8 cellular contexts compared by ENCODE assay signal in the genomic region with DNA sequence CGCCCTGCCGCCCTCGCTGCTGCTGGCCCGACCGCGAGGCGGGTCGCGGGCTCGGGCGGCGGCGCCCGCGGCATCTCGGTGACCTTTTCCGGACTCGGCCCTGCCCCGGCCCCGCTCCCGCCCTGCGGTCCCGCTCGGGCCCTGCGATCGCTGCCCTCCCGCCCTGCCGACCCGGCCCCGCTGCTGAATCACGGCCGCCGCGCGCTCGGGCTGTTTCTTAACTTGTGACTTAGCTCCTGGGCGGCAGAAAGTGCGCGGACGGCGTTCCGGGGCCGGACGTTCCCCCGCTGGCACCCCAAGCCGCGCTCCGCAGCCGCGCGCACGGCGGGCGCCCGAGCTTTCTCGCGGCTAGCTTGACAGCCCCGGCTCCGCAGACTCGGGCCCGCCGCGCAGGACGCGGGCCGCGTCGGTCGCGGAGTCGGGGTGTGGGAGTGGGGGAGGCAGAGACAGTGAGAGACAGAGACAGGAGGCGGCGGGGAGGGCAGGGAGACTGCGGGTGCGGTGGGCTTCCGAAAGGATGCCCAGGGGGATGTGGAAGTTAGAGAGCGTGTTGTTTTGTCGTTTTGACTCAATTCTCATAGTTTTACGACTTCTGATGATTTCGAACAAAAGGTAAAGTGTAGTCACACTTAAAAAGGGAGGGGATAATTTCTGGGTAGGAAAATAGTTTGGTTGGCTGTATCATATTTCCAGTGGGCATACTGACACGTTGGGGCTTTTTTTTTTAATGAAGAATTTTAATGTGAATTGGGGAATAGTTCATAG. TPM values are rescaled to one million over a fixed set of nuclear protein-coding genes. Genes with fewer than 3 reads are reported as not detected.
DNase-seq lines count a peak whose midpoint lies in the region; ATAC-seq and TF ChIP-seq lines count a peak whose summit lies in the region.

No MANE protein-coding gene starts in this region.

- WGBS in prostate gland: 0% methylated on average over 52 of the region's 81 CpGs

- H3K36me3 ChIP-seq in cardiac muscle cell (no peaks in the 10 kb centered on the region), prostate gland (no peaks in the 10 kb centered on the region)

- H3K4me1 ChIP-seq in cardiac muscle cell (ENCODE audit: low read depth) (peaks cover 18% of the 10 kb centered on the region), prostate gland (replicated peaks) (no peaks in the 10 kb centered on the region)

- no peak for TF ChIP-seq CTCF in cardiac muscle cell (IDR thresholded peaks at IDR 0.05; ENCODE audit: low read depth, low read length)
- TF ChIP-seq CTCF in prostate gland (IDR thresholded peaks at IDR 0.05): peak in 1 of 4 experiments; percentile 4

- H3K4me3 ChIP-seq in cardiac muscle cell (peak overlapping the region; percentile 63), prostate gland (peak overlapping the region; percentile 94 to 99)

- no peak for TF ChIP-seq POLR2A in prostate gland (IDR thresholded peaks at IDR 0.05)

- H3K27me3 ChIP-seq in cardiac muscle cell: no peaks in the 10 kb centered on the region
- no peaks in the 10 kb centered on the region for H3K27me3 ChIP-seq in prostate gland (replicated peaks; ENCODE audit: insufficient read depth)

- peak; percentile 18 for DNase-seq in NCI-H1105 treated with DMSO at 0.1 percent for 48 hours (lab: John Stamatoyannopoulos, UW)
- DNase-seq in NCI-H1105 (lab: John Stamatoyannopoulos, UW): no peak
- DNase-seq in NOMO-1 (lab: John Stamatoyannopoulos, UW; ENCODE audit: unreplicated experiment in 2 of 2): peak; percentile 48 to 58
- DNase-seq in activated naive CD4-positive, alpha-beta T cell treated with Interleukin-2 at 50 U/mL for 16 hours: peak; percentile 59
- DNase-seq in cardiac muscle cell (ENCODE audit: low read depth in 1 of 2, low spot score in 1 of 2): peak; percentile 61 to 68
- DNase-seq in prostate gland (ENCODE audit: low spot score): no peak
- DNase-seq in SHP77 (lab: John Stamatoyannopoulos, UW): no peak

- H3K27ac ChIP-seq in cardiac muscle cell (peak overlapping the region; percentile 77), prostate gland (peak overlapping the region; percentile 92 to 93)

- H3K9me3 ChIP-seq in cardiac muscle cell (ENCODE audit: low read depth): no peaks in the 10 kb centered on the region
- no peaks in the 10 kb centered on the region for H3K9me3 ChIP-seq in prostate gland

- ATAC-seq in HG02840 (IDR thresholded peaks at IDR 0.05; ENCODE audit: low FRiP score, unreplicated experiment): peak; percentile 43

- intact Hi-C loops in prostate gland (cut with DNase I): loop anchor here (1.0 kb wide), 1 partner anchor 49 kb away; a partner anchor contains a TSS

RNA-seq across cellular contexts. Expression of a gene that starts 49.7 kb away (rescaled TPM):
- total RNA-seq in cardiac muscle cell (11.9 and 26.0 TPM in 2 replicates), prostate gland (10 to 100 TPM; 27.8 to 38.9 TPM)
- polyA plus RNA-seq in cardiac muscle cell: 19.1 and 32.5 TPM in 2 replicates

Comparison
In these comparisons a context has a peak if more than half of its experiments do, and no peak if none do; other contexts are left out.
1. DNase-seq: peak in NCI-H1105 treated with DMSO at 0.1 percent for 48 hours (single experiment), NOMO-1 (2 of 2), activated naive CD4-positive, alpha-beta T cell treated with Interleukin-2 at 50 U/mL for 16 hours (single experiment) and cardiac muscle cell (2 of 2); none in NCI-H1105 (single experiment), prostate gland (single experiment) and SHP77 (0 of 2).